In genomic region chr3:188643736-188644135, GRCh38 we compare ENCODE assay signal across 24 cellular contexts.
"Had no signal": no experiment of that assay in that cellular context is flagged by ENCODE, and none has a peak within 500 bp of the region (broad histone marks: within the 10 kb centered on the region; RNA-seq: fewer than 3 reads in every experiment).

No MANE protein-coding gene starts in this region.

- H3K4me3 Mint-ChIP-seq: dendritic cell treated with granulocyte-macrophage colony-stimulating factor and Interleukin-4, amounts not matched to agents 40 ng/mL and 50 ng/mL, for 4 days; effector memory CD8-positive, alpha-beta T cell; endodermal cell; mesothelial cell of epicardium had no signal

- DNase-seq: colonic mucosa; cortex of kidney; effector CD8-positive, alpha-beta T cell; effector memory CD8-positive, alpha-beta T cell; endodermal cell; erythroblast; esophagus squamous epithelium; foreskin fibroblast; foreskin melanocyte; gastrocnemius medialis; glutamatergic neuron; head of caudate nucleus; heart right ventricle; hippocampal formation; left cardiac atrium; left lung; left ventricle myocardium superior; lower lobe of right lung; mesenchymal stem cell; mucosa of descending colon had no signal

- H3K4me1 Mint-ChIP-seq: mesothelial cell of epicardium had no signal

- H3K27me3 Mint-ChIP-seq: dendritic cell treated with granulocyte-macrophage colony-stimulating factor and Interleukin-4, amounts not matched to agents 40 ng/mL and 50 ng/mL, for 4 days; effector memory CD8-positive, alpha-beta T cell had no signal

- H3K27ac ChIP-seq: colonic mucosa, epithelial cell of prostate, esophagus squamous epithelium, gastrocnemius medialis, heart right ventricle, left lung, lower lobe of right lung had no signal

- H3K4me3 ChIP-seq: colonic mucosa, esophagus squamous epithelium, gastrocnemius medialis, heart right ventricle, left lung, lower lobe of right lung, mucosa of descending colon had no signal

- ATAC-seq: effector memory CD8-positive, alpha-beta T cell; esophagus mucosa; gastrocnemius medialis; heart right ventricle; left cardiac atrium; left lung; left ventricle myocardium superior; lower lobe of right lung; mucosa of descending colon had no signal

- H3K4me1 ChIP-seq: colonic mucosa had no signal

- H3K9me3 ChIP-seq: colonic mucosa, esophagus squamous epithelium, gastrocnemius medialis, left lung, lower lobe of right lung, mucosa of descending colon had no signal

- H3K9me3 Mint-ChIP-seq: dendritic cell treated with granulocyte-macrophage colony-stimulating factor and Interleukin-4, amounts not matched to agents 40 ng/mL and 50 ng/mL, for 4 days; effector memory CD8-positive, alpha-beta T cell; mesothelial cell of epicardium had no signal

- H3K27me3 ChIP-seq: colonic mucosa, esophagus squamous epithelium, gastrocnemius medialis, heart right ventricle, left lung had no signal

- H3K36me3 Mint-ChIP-seq: mesothelial cell of epicardium had no signal

- H3K27ac Mint-ChIP-seq: dendritic cell treated with granulocyte-macrophage colony-stimulating factor and Interleukin-4, amounts not matched to agents 40 ng/mL and 50 ng/mL, for 4 days; endodermal cell; mesothelial cell of epicardium had no signal

- H3K36me3 ChIP-seq: colonic mucosa, esophagus squamous epithelium, gastrocnemius medialis, heart right ventricle, left lung, lower lobe of right lung had no signal
